ENCODE assay signal across 8 cellular contexts in the genomic region with DNA sequence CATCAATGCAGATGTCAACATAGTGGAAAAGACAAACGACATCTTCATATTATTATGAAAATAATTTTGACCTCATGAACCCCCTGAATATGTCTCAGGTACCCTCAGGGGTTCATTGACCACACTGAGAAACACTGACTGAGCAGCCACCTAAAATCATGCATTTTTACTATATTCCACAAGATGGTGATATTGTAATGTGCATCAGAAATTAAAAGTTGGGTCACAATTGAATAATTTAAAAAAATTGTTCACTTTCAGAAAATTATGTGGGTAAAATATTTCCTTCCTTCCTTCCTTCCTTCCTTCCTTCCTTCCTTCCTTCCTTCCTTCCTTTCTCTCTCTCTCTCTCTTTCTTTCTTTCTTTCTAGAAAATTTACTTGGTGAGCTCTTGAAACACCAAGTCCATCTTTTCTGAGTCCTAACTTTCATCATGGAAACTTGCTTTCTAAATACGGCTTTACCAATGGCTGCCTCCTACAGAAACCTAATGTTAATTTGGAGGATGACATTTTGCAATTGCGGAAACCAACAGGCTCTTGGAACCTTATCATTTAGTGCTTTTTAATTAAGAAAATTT.
DNase-seq lines count a peak whose midpoint lies in the region; ATAC-seq, FAIRE-seq and TF ChIP-seq lines count a peak whose summit lies in the region.

No MANE protein-coding gene starts in this region.

- BruUV-seq in Panc1 (replicated peaks; lab: Mats Ljungman, UMichigan) = no TSS peak

- intact Hi-C loops in Panc1 (cut with micrococcal nuclease; ENCODE audit: unreplicated experiment) (loop anchor here (5.0 kb wide), 2 partner anchors 527 to 857 kb away; no protein-coding TSS in a partner anchor), thyroid gland (cut with DNase I) (loop anchor here (10.0 kb wide), 1 partner anchor 529 kb away; no protein-coding TSS in a partner anchor)

- ATAC-seq in Panc1 (no peak), GM19467 (IDR thresholded peaks at IDR 0.05; ENCODE audit: unreplicated experiment) (no peak)

- H3K4me3 ChIP-seq in Panc1 (ENCODE audit: low read depth in 2 of 2, low read length in 2 of 2) (no peak overlapping the region), fibroblast of the aortic adventitia (ENCODE audit: low read depth, low read length) (no peak overlapping the region), thyroid gland (replicated peaks in 1 of 3) (no peak overlapping the region)

- H3K27ac ChIP-seq in Panc1 (ENCODE audit: low read length) (no peak overlapping the region), thyroid gland (no peak overlapping the region)

- no peaks in the 10 kb centered on the region for H3K36me3 Mint-ChIP-seq in activated naive CD4-positive, alpha-beta T cell treated with anti-CD3 and anti-CD28 coated beads, Interleukin-2, amount 50 U/mL, for 24 hours

- H3K27me3 ChIP-seq in Panc1 (ENCODE audit: control insufficient read depth, insufficient read depth, low read length) = no peaks in the 10 kb centered on the region
- no peaks in the 10 kb centered on the region for H3K27me3 ChIP-seq in thyroid gland

- no peak for DNase-seq in activated naive CD4-positive, alpha-beta T cell treated with anti-CD3 and anti-CD28 coated beads, Interleukin-2, amount 50 U/mL, for 16 hours
- DNase-seq in Panc1 (ENCODE audit: low read depth, low spot score) (no peak), fibroblast of the aortic adventitia (ENCODE audit: low read depth) (peak; percentile 19), thyroid gland (no peak), C1 segment of cervical spinal cord (lab: John Stamatoyannopoulos, UW) (no peak), frontal cortex (ENCODE audit: low spot score in 2 of 2) (no peak)

- H3K4me1 ChIP-seq in Panc1 (ENCODE audit: control insufficient read depth, insufficient read depth, low read length) = no peaks in the 10 kb centered on the region
- H3K4me1 ChIP-seq in thyroid gland = no peaks in the 10 kb centered on the region

- WGBS in thyroid gland, 2 donors = 49 to 52% methylated on average over 3 of the region's 3 CpGs

- in situ Hi-C loops in Panc1 (cut with HindIII; ENCODE audit: low pct_unique_long_range_greater_than_20kb, low sequenced_read_pairs) = no loop called here

- CTCF ChIA-PET in Panc1 (lab: Charles Lee) = interaction anchor here (0.6 to 0.7 kb wide), 3 partner anchors 153 to 853 kb away, joined by 3 to 4 read pairs (median 3); no protein-coding TSS in a partner anchor

- TF ChIP-seq POLR2A in thyroid gland (IDR thresholded peaks at IDR 0.05) = no peak

- H3K27ac Mint-ChIP-seq in activated naive CD4-positive, alpha-beta T cell treated with anti-CD3 and anti-CD28 coated beads, Interleukin-2, amount 50 U/mL, for 24 hours = peak overlapping the region; percentile 96

- H3K27me3 Mint-ChIP-seq in activated naive CD4-positive, alpha-beta T cell treated with anti-CD3 and anti-CD28 coated beads, Interleukin-2, amount 50 U/mL, for 24 hours = no peaks in the 10 kb centered on the region

- H3K9me3 ChIP-seq in Panc1 (ENCODE audit: control insufficient read depth, insufficient read depth, low read depth, low read length) (no peaks in the 10 kb centered on the region), thyroid gland (no peaks in the 10 kb centered on the region)

- peaks cover 3% of the 10 kb centered on the region for H3K4me1 Mint-ChIP-seq in activated naive CD4-positive, alpha-beta T cell treated with anti-CD3 and anti-CD28 coated beads, Interleukin-2, amount 50 U/mL, for 24 hours

- POLR2A ChIA-PET in Panc1 (lab: Charles Lee) = no interaction called here

- H3K4me3 Mint-ChIP-seq in activated naive CD4-positive, alpha-beta T cell treated with anti-CD3 and anti-CD28 coated beads, Interleukin-2, amount 50 U/mL, for 24 hours = no peak overlapping the region

- no peaks in the 10 kb centered on the region for H3K36me3 ChIP-seq in Panc1 (ENCODE audit: control insufficient read depth, insufficient read depth, low read length)
- H3K36me3 ChIP-seq in thyroid gland = no peaks in the 10 kb centered on the region

- no peak for FAIRE-seq in frontal cortex (lab: Jason Lieb, UNC)

- peak; percentile 33; the same call in 1 of the 2 replicates for TF ChIP-seq CTCF in Panc1 (IDR thresholded peaks at IDR 0.05)
- peak; percentile 49 for TF ChIP-seq CTCF in fibroblast of the aortic adventitia (IDR thresholded peaks at IDR 0.05; ENCODE audit: insufficient read depth, low read length)
- peak in 4 of 6 experiments; percentile 11 to 56 (median 44) for TF ChIP-seq CTCF in thyroid gland (IDR thresholded peaks at IDR 0.05)

- no peaks in the 10 kb centered on the region for H3K9me3 Mint-ChIP-seq in activated naive CD4-positive, alpha-beta T cell treated with anti-CD3 and anti-CD28 coated beads, Interleukin-2, amount 50 U/mL, for 24 hours
